In the genomic region with DNA sequence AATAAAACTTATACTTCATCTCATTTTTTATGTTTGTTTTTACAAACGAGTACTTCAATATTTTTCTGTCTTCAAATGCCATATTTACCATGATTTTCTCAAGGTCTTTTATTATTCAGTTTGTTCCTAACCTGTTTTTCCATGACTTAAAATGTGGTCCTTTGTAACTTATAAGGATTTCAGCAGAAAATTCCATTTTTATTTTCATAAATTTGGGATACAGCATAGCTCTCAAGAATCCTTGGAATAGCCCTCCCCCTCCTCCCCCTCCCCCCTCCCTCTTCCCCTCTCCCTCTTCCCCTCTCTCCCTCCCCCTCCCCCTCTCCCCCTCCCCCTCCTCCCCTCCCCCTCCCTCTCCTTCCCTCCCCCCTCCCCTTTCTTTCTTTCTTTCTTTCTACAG, we compare ENCODE assay signal across 19 cellular contexts. TPM values are rescaled to one million over a fixed set of nuclear protein-coding genes. Genes with fewer than 3 reads are reported as not detected.
"Had no signal": no experiment of that assay in that cellular context is flagged by ENCODE, and none has a peak within 500 bp of the region (broad histone marks: within the 10 kb centered on the region; RNA-seq: fewer than 3 reads in every experiment).

No MANE protein-coding gene starts in this region.

- H3K27me3 ChIP-seq: gastroesophageal sphincter, heart right ventricle, ovary, sigmoid colon, spleen, thyroid gland had no signal

- H3K4me3 Mint-ChIP-seq: activated CD4-positive, alpha-beta T cell treated with anti-CD3 and anti-CD28 coated beads for 36 hours; dendritic cell treated with granulocyte-macrophage colony-stimulating factor and Interleukin-4, amounts not matched to agents 40 ng/mL and 50 ng/mL, for 4 days; mesothelial cell of epicardium; neural crest cell had no signal

- H3K4me3 ChIP-seq: gastroesophageal sphincter, heart right ventricle, lower lobe of right lung, ovary, sigmoid colon, spleen, thyroid gland had no signal

- H3K9me3 ChIP-seq: gastroesophageal sphincter, heart right ventricle, lower lobe of right lung, ovary, sigmoid colon, thyroid gland had no signal

- H3K27ac ChIP-seq: gastroesophageal sphincter, heart right ventricle, lower lobe of right lung, ovary, sigmoid colon, spleen, thyroid gland had no signal

- H3K27me3 Mint-ChIP-seq: activated CD4-positive, alpha-beta T cell treated with anti-CD3 and anti-CD28 coated beads for 36 hours; dendritic cell treated with granulocyte-macrophage colony-stimulating factor and Interleukin-4, amounts not matched to agents 40 ng/mL and 50 ng/mL, for 4 days had no signal

- H3K9me3 Mint-ChIP-seq: activated naive CD4-positive, alpha-beta T cell treated with anti-CD3 and anti-CD28 coated beads, Interleukin-2, amount 50 U/mL, for 72 hours; neural crest cell had no signal

- H3K27ac Mint-ChIP-seq: activated CD4-positive, alpha-beta T cell treated with anti-CD3 and anti-CD28 coated beads for 36 hours; dendritic cell treated with granulocyte-macrophage colony-stimulating factor and Interleukin-4, amounts not matched to agents 40 ng/mL and 50 ng/mL, for 4 days had no signal

- DNase-seq: activated CD4-positive, alpha-beta T cell treated with anti-CD3 and anti-CD28 coated beads for 36 hours; activated effector memory CD4-positive, alpha-beta T cell treated with Interleukin-2 at 50 U/mL for 16 hours; cerebellar nuclear complex; erythroblast; heart right ventricle; left colon; lower lobe of right lung; ovary; sigmoid colon; spleen; thyroid gland had no signal

- H3K4me1 ChIP-seq: gastroesophageal sphincter, heart right ventricle, lower lobe of right lung, sigmoid colon, spleen, thyroid gland had no signal

- ATAC-seq: activated CD4-positive, alpha-beta T cell treated with anti-CD3 and anti-CD28 coated beads for 36 hours; gastroesophageal sphincter; heart right ventricle; left colon; lower lobe of right lung; SK-N-SH treated with all-trans-retinoic acid at 6 μM for 48 hours had no signal

- H3K4me1 Mint-ChIP-seq: mesothelial cell of epicardium, neural crest cell had no signal

- H3K36me3 ChIP-seq: ovary had no signal

RNA-seq across cellular contexts. Expression of gene STX19, which starts 14.9 kb away (rescaled TPM):
- total RNA-seq: activated CD4-positive, alpha-beta T cell treated with anti-CD3 and anti-CD28 coated beads for 36 hours; activated CD8-positive, alpha-beta memory T cell treated with anti-CD3 and anti-CD28 coated beads for 36 hours; activated naive CD4-positive, alpha-beta T cell treated with anti-CD3 and anti-CD28 coated beads, Interleukin-2, amount 50 U/mL, for 72 hours; neural crest cell; sigmoid colon; T-helper 1 cell treated with Interleukin-12 subunit alpha and Interleukin-12 subunit beta and Interleukin-4 antibody, amounts not matched to agents 30 ng/mL and 1 ng/mL, for 36 hours; thyroid gland had no signal
- polyA plus RNA-seq: ovary had no signal
